1 cellular context compared by ENCODE assay signal in the genomic region with DNA sequence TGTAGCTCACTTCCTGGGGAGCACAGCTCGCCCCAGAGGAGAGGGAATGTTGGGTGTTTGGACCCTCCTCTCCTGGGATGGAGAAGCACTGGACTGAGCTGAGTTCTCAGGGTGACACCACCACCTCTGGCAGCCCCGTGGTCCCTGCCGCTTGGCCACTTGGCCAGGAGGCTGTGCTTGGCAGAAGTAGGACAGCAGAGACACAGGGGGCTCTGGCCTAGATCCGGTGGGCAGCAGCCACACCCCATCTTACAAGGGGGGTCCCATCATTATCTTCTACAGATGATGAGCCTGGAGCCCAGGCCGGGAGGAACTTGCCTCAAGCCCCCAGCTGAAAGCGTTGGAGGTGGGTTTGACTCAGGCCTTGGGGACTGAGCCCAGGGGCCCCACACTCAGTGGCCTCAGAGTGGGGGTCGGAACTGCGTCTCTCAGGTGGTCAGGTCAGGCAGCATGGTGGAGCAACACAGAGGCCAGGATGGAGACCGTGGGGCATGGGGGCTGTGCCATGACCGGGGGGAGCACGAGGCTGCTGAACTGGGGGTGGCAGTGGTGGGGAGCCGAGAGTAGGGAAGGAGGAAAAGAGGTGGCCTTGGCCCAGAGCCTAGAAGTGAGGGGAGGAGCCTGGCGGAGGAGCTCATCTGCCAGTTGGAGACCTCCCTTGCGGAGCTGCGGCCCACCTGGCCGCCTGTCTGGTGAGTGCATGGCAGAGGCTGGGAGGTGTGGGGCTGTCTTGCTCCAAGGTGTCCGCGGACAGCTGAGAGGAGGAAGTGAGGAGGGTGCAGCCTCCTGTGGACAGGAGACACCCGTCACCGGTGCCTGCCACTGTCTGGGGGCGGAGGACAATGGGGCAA.
TF ChIP-seq lines count a peak whose summit lies in the region.

No MANE protein-coding gene starts in this region.

TF ChIP-seq in GM23338, 12 proteins besides CTCF, POLR2A, EP300 and RAD21:
- TF ChIP-seq, protein P1, sequence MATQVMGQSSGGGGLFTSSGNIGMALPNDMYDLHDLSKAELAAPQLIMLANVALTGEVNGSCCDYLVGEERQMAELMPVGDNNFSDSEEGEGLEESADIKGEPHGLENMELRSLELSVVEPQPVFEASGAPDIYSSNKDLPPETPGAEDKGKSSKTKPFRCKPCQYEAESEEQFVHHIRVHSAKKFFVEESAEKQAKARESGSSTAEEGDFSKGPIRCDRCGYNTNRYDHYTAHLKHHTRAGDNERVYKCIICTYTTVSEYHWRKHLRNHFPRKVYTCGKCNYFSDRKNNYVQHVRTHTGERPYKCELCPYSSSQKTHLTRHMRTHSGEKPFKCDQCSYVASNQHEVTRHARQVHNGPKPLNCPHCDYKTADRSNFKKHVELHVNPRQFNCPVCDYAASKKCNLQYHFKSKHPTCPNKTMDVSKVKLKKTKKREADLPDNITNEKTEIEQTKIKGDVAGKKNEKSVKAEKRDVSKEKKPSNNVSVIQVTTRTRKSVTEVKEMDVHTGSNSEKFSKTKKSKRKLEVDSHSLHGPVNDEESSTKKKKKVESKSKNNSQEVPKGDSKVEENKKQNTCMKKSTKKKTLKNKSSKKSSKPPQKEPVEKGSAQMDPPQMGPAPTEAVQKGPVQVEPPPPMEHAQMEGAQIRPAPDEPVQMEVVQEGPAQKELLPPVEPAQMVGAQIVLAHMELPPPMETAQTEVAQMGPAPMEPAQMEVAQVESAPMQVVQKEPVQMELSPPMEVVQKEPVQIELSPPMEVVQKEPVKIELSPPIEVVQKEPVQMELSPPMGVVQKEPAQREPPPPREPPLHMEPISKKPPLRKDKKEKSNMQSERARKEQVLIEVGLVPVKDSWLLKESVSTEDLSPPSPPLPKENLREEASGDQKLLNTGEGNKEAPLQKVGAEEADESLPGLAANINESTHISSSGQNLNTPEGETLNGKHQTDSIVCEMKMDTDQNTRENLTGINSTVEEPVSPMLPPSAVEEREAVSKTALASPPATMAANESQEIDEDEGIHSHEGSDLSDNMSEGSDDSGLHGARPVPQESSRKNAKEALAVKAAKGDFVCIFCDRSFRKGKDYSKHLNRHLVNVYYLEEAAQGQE (IDR thresholded peaks at IDR 0.05; ENCODE audit: unreplicated experiment): no peak
- TF ChIP-seq JUNB (IDR thresholded peaks at IDR 0.05; ENCODE audit: unreplicated experiment): no peak
- TF ChIP-seq, protein P2, sequence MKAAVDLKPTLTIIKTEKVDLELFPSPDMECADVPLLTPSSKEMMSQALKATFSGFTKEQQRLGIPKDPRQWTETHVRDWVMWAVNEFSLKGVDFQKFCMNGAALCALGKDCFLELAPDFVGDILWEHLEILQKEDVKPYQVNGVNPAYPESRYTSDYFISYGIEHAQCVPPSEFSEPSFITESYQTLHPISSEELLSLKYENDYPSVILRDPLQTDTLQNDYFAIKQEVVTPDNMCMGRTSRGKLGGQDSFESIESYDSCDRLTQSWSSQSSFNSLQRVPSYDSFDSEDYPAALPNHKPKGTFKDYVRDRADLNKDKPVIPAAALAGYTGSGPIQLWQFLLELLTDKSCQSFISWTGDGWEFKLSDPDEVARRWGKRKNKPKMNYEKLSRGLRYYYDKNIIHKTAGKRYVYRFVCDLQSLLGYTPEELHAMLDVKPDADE (IDR thresholded peaks at IDR 0.05): no peak
- no peak for TF ChIP-seq ZNF331 (CRISPR knock-in tag; IDR thresholded peaks at IDR 0.05; ENCODE audit: low read depth)
- no peak for TF ChIP-seq NANOG (IDR thresholded peaks at IDR 0.05; ENCODE audit: borderline replicate concordance)
- TF ChIP-seq, protein P3, sequence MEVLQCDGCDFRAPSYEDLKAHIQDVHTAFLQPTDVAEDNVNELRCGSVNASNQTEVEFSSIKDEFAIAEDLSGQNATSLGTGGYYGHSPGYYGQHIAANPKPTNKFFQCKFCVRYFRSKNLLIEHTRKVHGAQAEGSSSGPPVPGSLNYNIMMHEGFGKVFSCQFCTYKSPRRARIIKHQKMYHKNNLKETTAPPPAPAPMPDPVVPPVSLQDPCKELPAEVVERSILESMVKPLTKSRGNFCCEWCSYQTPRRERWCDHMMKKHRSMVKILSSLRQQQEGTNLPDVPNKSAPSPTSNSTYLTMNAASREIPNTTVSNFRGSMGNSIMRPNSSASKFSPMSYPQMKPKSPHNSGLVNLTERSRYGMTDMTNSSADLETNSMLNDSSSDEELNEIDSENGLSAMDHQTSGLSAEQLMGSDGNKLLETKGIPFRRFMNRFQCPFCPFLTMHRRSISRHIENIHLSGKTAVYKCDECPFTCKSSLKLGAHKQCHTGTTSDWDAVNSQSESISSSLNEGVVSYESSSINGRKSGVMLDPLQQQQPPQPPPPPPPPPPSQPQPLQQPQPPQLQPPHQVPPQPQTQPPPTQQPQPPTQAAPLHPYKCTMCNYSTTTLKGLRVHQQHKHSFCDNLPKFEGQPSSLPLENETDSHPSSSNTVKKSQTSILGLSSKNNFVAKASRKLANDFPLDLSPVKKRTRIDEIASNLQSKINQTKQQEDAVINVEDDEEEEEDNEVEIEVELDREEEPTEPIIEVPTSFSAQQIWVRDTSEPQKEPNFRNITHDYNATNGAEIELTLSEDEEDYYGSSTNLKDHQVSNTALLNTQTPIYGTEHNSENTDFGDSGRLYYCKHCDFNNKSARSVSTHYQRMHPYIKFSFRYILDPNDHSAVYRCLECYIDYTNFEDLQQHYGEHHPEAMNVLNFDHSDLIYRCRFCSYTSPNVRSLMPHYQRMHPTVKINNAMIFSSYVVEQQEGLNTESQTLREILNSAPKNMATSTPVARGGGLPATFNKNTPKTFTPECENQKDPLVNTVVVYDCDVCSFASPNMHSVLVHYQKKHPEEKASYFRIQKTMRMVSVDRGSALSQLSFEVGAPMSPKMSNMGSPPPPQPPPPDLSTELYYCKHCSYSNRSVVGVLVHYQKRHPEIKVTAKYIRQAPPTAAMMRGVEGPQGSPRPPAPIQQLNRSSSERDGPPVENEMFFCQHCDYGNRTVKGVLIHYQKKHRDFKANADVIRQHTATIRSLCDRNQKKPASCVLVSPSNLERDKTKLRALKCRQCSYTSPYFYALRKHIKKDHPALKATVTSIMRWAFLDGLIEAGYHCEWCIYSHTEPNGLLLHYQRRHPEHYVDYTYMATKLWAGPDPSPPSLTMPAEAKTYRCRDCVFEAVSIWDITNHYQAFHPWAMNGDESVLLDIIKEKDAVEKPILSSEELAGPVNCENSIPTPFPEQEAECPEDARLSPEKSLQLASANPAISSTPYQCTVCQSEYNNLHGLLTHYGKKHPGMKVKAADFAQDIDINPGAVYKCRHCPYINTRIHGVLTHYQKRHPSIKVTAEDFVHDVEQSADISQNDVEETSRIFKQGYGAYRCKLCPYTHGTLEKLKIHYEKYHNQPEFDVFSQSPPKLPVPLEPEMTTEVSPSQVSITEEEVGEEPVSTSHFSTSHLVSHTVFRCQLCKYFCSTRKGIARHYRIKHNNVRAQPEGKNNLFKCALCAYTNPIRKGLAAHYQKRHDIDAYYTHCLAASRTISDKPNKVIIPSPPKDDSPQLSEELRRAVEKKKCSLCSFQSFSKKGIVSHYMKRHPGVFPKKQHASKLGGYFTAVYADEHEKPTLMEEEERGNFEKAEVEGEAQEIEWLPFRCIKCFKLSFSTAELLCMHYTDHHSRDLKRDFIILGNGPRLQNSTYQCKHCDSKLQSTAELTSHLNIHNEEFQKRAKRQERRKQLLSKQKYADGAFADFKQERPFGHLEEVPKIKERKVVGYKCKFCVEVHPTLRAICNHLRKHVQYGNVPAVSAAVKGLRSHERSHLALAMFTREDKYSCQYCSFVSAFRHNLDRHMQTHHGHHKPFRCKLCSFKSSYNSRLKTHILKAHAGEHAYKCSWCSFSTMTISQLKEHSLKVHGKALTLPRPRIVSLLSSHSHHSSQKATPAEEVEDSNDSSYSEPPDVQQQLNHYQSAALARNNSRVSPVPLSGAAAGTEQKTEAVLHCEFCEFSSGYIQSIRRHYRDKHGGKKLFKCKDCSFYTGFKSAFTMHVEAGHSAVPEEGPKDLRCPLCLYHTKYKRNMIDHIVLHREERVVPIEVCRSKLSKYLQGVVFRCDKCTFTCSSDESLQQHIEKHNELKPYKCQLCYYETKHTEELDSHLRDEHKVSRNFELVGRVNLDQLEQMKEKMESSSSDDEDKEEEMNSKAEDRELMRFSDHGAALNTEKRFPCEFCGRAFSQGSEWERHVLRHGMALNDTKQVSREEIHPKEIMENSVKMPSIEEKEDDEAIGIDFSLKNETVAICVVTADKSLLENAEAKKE (CRISPR knock-in tag; IDR thresholded peaks at IDR 0.05): no peak
- no peak for TF ChIP-seq POLR2AphosphoS5 (IDR thresholded peaks at IDR 0.05; ENCODE audit: low read depth)
- TF ChIP-seq STAT1 (IDR thresholded peaks at IDR 0.05; ENCODE audit: unreplicated experiment): no peak
- TF ChIP-seq EZH2 (IDR thresholded peaks at IDR 0.05; ENCODE audit: low read depth, unreplicated experiment): no peak
- no peak for TF ChIP-seq CREB1 (CRISPR knock-in tag; IDR thresholded peaks at IDR 0.05; ENCODE audit: low read depth)
- TF ChIP-seq EZH2phosphoT487 (IDR thresholded peaks at IDR 0.05; ENCODE audit: unreplicated experiment): no peak
- TF ChIP-seq ZNF114 (CRISPR knock-in tag; IDR thresholded peaks at IDR 0.05): no peak
